ENCODE assay signal across 9 cellular contexts in the genomic region with DNA sequence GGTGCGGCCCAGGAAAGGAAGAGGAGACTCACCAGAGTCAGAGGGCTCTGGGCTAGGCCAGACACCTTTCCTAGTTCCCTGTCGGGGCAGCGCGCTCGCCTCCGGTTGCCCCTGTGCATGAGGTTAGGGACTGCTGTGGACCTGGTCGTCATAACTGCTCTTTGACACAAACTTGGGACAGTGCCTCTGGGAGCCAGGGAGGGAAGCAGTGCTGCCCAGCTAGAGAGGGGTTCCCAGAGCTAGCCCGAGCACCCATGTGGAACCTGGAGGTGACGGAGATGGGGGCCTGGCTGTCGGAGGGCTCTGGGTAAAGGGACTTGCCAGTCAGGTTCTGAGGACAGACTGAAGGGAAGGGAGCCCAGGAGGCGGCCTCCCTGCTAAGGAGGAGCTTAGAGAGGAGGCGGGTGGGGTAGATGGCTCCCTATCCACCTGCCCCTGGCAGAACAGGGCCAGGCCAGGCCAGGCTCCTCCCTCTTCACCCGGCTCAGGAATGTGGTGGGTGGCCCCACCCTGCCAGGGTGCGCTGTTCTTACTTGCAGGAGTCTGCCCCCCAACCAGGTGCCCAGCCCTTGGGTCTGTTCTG. TPM values are rescaled to one million over a fixed set of nuclear protein-coding genes. Genes with fewer than 3 reads are reported as not detected.
DNase-seq lines count a peak whose midpoint lies in the region; ATAC-seq and TF ChIP-seq lines count a peak whose summit lies in the region.
"Had no signal": no experiment of that assay in that cellular context is flagged by ENCODE, and none has a peak within 500 bp of the region (broad histone marks: within the 10 kb centered on the region; RNA-seq: fewer than 3 reads in every experiment).

No MANE protein-coding gene starts in this region.

- H3K9me3 Mint-ChIP-seq in stimulated activated naive CD8-positive, alpha-beta T cell treated with anti-CD3 and anti-CD28 coated beads, Interleukin-15, Interleukin-2, amounts not matched to agents 100 ng/mL and 50 ng/mL, for 24 hours, result no peaks in the 10 kb centered on the region
- no peaks in the 10 kb centered on the region for H3K9me3 Mint-ChIP-seq in chondrocyte (ENCODE audit: low read depth)
- no peaks in the 10 kb centered on the region for H3K9me3 Mint-ChIP-seq in memory B cell

- ATAC-seq in stimulated activated naive CD8-positive, alpha-beta T cell treated with anti-CD3 and anti-CD28 coated beads, Interleukin-15, Interleukin-2, amounts not matched to agents 100 U/mL and 50 U/mL, for 24 hours, result no peak
- ATAC-seq in memory B cell (ENCODE audit: low read depth), result no peak

- H3K4me1 Mint-ChIP-seq in stimulated activated naive CD8-positive, alpha-beta T cell treated with anti-CD3 and anti-CD28 coated beads, Interleukin-15, Interleukin-2, amounts not matched to agents 100 ng/mL and 50 ng/mL, for 24 hours (ENCODE audit: low read depth), result peaks cover 4% of the 10 kb centered on the region
- H3K4me1 Mint-ChIP-seq in chondrocyte (ENCODE audit: low read depth), result peaks cover 22% of the 10 kb centered on the region
- H3K4me1 Mint-ChIP-seq in memory B cell, result peaks cover 3% of the 10 kb centered on the region

- H3K4me3 Mint-ChIP-seq in stimulated activated naive CD8-positive, alpha-beta T cell treated with anti-CD3 and anti-CD28 coated beads, Interleukin-15, Interleukin-2, amounts not matched to agents 100 ng/mL and 50 ng/mL, for 24 hours, result peak overlapping the region; percentile 25
- H3K4me3 Mint-ChIP-seq in chondrocyte (ENCODE audit: unreplicated experiment) (peak overlapping the region; percentile 62), memory B cell (peak overlapping the region; percentile 29)

- H3K27ac Mint-ChIP-seq in stimulated activated naive CD8-positive, alpha-beta T cell treated with anti-CD3 and anti-CD28 coated beads, Interleukin-15, Interleukin-2, amounts not matched to agents 100 ng/mL and 50 ng/mL, for 24 hours, result no peak overlapping the region
- no peak overlapping the region for H3K27ac Mint-ChIP-seq in chondrocyte (ENCODE audit: unreplicated experiment)
- no peak overlapping the region for H3K27ac Mint-ChIP-seq in memory B cell

- TF ChIP-seq CTCF in chondrocyte (IDR thresholded peaks at IDR 0.05), result peak; percentile 18

- H3K36me3 Mint-ChIP-seq in stimulated activated naive CD8-positive, alpha-beta T cell treated with anti-CD3 and anti-CD28 coated beads, Interleukin-15, Interleukin-2, amounts not matched to agents 100 ng/mL and 50 ng/mL, for 24 hours (ENCODE audit: low read depth), result no peaks in the 10 kb centered on the region
- H3K36me3 Mint-ChIP-seq in chondrocyte (ENCODE audit: low read depth) (peaks cover 17% of the 10 kb centered on the region), memory B cell (peaks cover 12% of the 10 kb centered on the region)

- peaks cover 14% of the 10 kb centered on the region for H3K27me3 Mint-ChIP-seq in stimulated activated naive CD8-positive, alpha-beta T cell treated with anti-CD3 and anti-CD28 coated beads, Interleukin-15, Interleukin-2, amounts not matched to agents 100 ng/mL and 50 ng/mL, for 24 hours
- H3K27me3 Mint-ChIP-seq in chondrocyte (ENCODE audit: low read depth), result no peaks in the 10 kb centered on the region
- no peaks in the 10 kb centered on the region for H3K27me3 Mint-ChIP-seq in memory B cell

- no peak for DNase-seq in stimulated activated naive CD8-positive, alpha-beta T cell treated with anti-CD3 and anti-CD28 coated beads, Interleukin-15, Interleukin-2, amounts not matched to agents 100 U/mL and 50 U/mL, for 24 hours
- DNase-seq in chondrocyte (ENCODE audit: low spot score), result no peak
- DNase-seq in memory B cell (ENCODE audit: low spot score in 2 of 2), result no peak
- no peak for DNase-seq in activated CD4-positive, CD25-positive, alpha-beta regulatory T cell treated with anti-CD3 and anti-CD28 coated beads, Interleukin-2, amount 50 U/mL, for 72 hours
- DNase-seq in activated gamma-delta T cell (lab: John Stamatoyannopoulos, UW), result no peak
- DNase-seq in D341Med (ENCODE audit: low spot score), result no peak
- no peak for DNase-seq in COLO829 (ENCODE audit: low spot score)
- DNase-seq: Kasumi-1 had no signal

RNA-seq across cellular contexts. Expression of a gene that starts 29.7 kb away (rescaled TPM):
- 77.8 to 116 TPM (median 91.4 TPM) in 3 replicates for total RNA-seq in chondrocyte

RNA-seq across cellular contexts. Expression of a gene that starts 32.6 kb away (rescaled TPM):
- total RNA-seq in chondrocyte, result 31.2 to 43.2 TPM (median 33.2 TPM) in 3 replicates

RNA-seq across cellular contexts. Expression of a gene that starts 35.3 kb away (rescaled TPM):
- total RNA-seq in chondrocyte, result 83.8 to 146 TPM (median 94.0 TPM) in 3 replicates

RNA-seq across cellular contexts. Expression of a gene that starts 51.6 kb away (rescaled TPM):
- total RNA-seq in chondrocyte, result not detected in 3 replicates

RNA-seq across cellular contexts. Expression of a gene that starts 56.5 kb away (rescaled TPM):
- 340 to 379 TPM (median 371 TPM) in 3 replicates for total RNA-seq in chondrocyte
